ENCODE assay signal across 1 cellular context in the genomic region with DNA sequence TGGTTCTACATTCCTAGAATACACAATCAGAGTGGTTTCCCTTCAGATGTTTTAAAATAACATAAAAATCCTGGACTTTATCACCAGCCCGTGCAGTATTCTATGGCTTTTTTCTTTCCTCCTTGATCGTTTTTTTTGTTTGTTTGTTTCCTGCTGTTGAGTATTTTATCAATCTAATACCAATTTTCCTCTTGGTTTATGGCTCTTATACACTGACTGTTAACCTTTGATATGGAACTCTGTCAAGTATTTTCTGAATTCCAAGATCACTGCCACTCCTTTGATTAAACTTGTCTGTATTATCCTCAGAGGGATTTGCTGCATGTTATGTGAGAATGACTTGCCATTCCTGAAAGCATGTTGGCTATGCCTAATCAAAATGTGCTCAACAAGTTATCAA.
TF ChIP-seq lines count a peak whose summit lies in the region.

No MANE protein-coding gene starts in this region.

TF ChIP-seq in IMR-90, 13 proteins besides CTCF, POLR2A, EP300 and RAD21:
- TF ChIP-seq MXI1 (IDR thresholded peaks at IDR 0.05; ENCODE audit: borderline replicate concordance, low read depth, low read length) (no peak), CEBPB (IDR thresholded peaks at IDR 0.05; ENCODE audit: low read depth, low read length) (no peak), MAFK (IDR thresholded peaks at IDR 0.05; ENCODE audit: low read depth, low read length) (no peak), NFE2L2 (IDR thresholded peaks at IDR 0.05; ENCODE audit: low read depth, low read length) (no peak), FOS (IDR thresholded peaks at IDR 0.05; ENCODE audit: low read depth, low read length) (no peak), BHLHE40 (IDR thresholded peaks at IDR 0.05; ENCODE audit: low read depth, low read length) (no peak), RCOR1 (IDR thresholded peaks at IDR 0.05; ENCODE audit: insufficient replicate concordance, low read length) (no peak)
- TF ChIP-seq, protein P1, sequence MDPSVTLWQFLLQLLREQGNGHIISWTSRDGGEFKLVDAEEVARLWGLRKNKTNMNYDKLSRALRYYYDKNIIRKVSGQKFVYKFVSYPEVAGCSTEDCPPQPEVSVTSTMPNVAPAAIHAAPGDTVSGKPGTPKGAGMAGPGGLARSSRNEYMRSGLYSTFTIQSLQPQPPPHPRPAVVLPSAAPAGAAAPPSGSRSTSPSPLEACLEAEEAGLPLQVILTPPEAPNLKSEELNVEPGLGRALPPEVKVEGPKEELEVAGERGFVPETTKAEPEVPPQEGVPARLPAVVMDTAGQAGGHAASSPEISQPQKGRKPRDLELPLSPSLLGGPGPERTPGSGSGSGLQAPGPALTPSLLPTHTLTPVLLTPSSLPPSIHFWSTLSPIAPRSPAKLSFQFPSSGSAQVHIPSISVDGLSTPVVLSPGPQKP (IDR thresholded peaks at IDR 0.05; ENCODE audit: borderline replicate concordance, low read depth, low read length) = no peak
TF ChIP-seq in IMR-90: peak in this region for 0.
